1 cellular context compared by ENCODE assay signal in the genomic region with DNA sequence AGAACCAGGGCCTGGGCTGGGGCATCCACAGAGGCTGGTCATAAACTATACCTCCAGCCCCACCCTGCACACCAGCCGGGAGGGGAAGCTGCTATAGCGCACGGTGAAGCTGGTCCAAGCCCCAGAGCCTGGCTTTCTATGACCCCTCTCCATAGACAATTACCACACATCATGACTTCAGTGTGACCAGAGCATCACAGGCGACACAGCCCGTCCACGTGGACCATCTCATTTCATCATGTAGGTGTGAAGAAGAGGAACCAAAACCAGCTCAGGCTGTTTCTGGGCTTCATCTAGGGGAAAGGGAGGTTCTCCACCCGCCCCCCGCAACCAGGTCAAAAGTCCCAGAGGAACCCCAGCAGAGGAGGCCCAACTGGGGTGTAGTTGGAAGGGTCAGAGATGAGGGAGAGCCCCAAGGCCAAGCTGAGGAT.
TF ChIP-seq lines count a peak whose summit lies in the region.

No MANE protein-coding gene starts in this region.

TF ChIP-seq in IMR-90, 13 proteins besides CTCF, POLR2A, EP300 and RAD21:
- TF ChIP-seq FOS (IDR thresholded peaks at IDR 0.05; ENCODE audit: low read depth, low read length) (no peak), MXI1 (IDR thresholded peaks at IDR 0.05; ENCODE audit: borderline replicate concordance, low read depth, low read length) (no peak), RCOR1 (IDR thresholded peaks at IDR 0.05; ENCODE audit: insufficient replicate concordance, low read length) (no peak), BHLHE40 (IDR thresholded peaks at IDR 0.05; ENCODE audit: low read depth, low read length) (no peak), CHD1 (IDR thresholded peaks at IDR 0.05; ENCODE audit: low read depth, low read length) (no peak), MAZ (IDR thresholded peaks at IDR 0.05; ENCODE audit: borderline replicate concordance, low read depth, low read length) (no peak), CEBPB (IDR thresholded peaks at IDR 0.05; ENCODE audit: low read depth, low read length) (no peak), MAFK (IDR thresholded peaks at IDR 0.05; ENCODE audit: low read depth, low read length) (no peak), RFX5 (IDR thresholded peaks at IDR 0.05; ENCODE audit: low read depth, low read length) (no peak), SMC3 (IDR thresholded peaks at IDR 0.05; ENCODE audit: low read depth, low read length) (no peak), NFE2L2 (IDR thresholded peaks at IDR 0.05; ENCODE audit: low read depth, low read length) (no peak)
- TF ChIP-seq, protein P1, sequence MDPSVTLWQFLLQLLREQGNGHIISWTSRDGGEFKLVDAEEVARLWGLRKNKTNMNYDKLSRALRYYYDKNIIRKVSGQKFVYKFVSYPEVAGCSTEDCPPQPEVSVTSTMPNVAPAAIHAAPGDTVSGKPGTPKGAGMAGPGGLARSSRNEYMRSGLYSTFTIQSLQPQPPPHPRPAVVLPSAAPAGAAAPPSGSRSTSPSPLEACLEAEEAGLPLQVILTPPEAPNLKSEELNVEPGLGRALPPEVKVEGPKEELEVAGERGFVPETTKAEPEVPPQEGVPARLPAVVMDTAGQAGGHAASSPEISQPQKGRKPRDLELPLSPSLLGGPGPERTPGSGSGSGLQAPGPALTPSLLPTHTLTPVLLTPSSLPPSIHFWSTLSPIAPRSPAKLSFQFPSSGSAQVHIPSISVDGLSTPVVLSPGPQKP (IDR thresholded peaks at IDR 0.05; ENCODE audit: borderline replicate concordance, low read depth, low read length): no peak
- TF ChIP-seq, protein P2, sequence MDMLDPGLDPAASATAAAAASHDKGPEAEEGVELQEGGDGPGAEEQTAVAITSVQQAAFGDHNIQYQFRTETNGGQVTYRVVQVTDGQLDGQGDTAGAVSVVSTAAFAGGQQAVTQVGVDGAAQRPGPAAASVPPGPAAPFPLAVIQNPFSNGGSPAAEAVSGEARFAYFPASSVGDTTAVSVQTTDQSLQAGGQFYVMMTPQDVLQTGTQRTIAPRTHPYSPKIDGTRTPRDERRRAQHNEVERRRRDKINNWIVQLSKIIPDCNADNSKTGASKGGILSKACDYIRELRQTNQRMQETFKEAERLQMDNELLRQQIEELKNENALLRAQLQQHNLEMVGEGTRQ (IDR thresholded peaks at IDR 0.05; ENCODE audit: low read depth, low read length): no peak
